In the genomic region with DNA sequence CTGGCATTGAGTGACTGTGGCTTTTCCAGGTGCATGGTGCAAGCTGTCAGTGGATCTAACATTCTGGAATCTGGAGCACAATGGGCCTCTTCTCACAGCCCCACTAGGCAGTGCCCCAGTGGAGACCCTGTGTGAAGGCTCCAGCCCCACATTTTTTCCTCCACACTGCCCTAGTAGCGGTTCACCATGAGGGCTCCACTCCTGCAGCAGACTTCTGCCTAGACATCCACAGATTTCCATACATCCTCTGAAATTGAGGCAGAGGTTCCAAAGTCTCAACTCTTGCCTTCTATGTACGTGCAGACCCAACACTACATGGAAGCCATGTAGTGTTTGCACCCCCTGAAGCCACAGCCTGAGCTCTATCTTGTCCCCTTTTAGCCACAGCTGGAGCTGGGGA, we compare ENCODE assay signal across 10 cellular contexts.
"Had no signal": no experiment of that assay in that cellular context is flagged by ENCODE, and none has a peak within 500 bp of the region (broad histone marks: within the 10 kb centered on the region; RNA-seq: fewer than 3 reads in every experiment).

No MANE protein-coding gene starts in this region.

- H3K27ac ChIP-seq: GM23248, HL-60, KMS-11 had no signal

- H3K36me3 ChIP-seq: HAP-1 had no signal

- H3K4me3 Mint-ChIP-seq: IgD-negative memory B cell had no signal

- H3K4me1 Mint-ChIP-seq: IgD-negative memory B cell had no signal

- ATAC-seq: HCT116, HepG2 had no signal

- H3K36me3 Mint-ChIP-seq: IgD-negative memory B cell had no signal

- H3K4me3 ChIP-seq: GM23248, HAP-1 had no signal

- H3K4me1 ChIP-seq: HAP-1 had no signal

- H3K27me3 Mint-ChIP-seq: IgD-negative memory B cell had no signal

- H3K27ac Mint-ChIP-seq: IgD-negative memory B cell had no signal

- H3K9ac ChIP-seq: GM23248, KMS-11 had no signal

- DNase-seq: GM23248, GOT3, H7, KBM-7 had no signal
